ENCODE assay signal across 19 cellular contexts in genomic region chr16:8953064-8953463, GRCh38. TPM values are rescaled to one million over a fixed set of nuclear protein-coding genes. Genes with fewer than 3 reads are reported as not detected.
DNase-seq lines count a peak whose midpoint lies in the region; ATAC-seq and TF ChIP-seq lines count a peak whose summit lies in the region.
"Had no signal": no experiment of that assay in that cellular context is flagged by ENCODE, and none has a peak within 500 bp of the region (broad histone marks: within the 10 kb centered on the region; RNA-seq: fewer than 3 reads in every experiment).

No MANE protein-coding gene starts in this region.

- no peaks in the 10 kb centered on the region for H3K36me3 Mint-ChIP-seq in CD8-positive, alpha-beta T cell
- H3K36me3 Mint-ChIP-seq in activated naive CD8-positive, alpha-beta T cell treated with anti-CD3 and anti-CD28 coated beads, Interleukin-2, amount 10 ng/mL, durations not matched to agents 7 days and 5 days = peaks cover 3% of the 10 kb centered on the region
- no peaks in the 10 kb centered on the region for H3K36me3 Mint-ChIP-seq in natural killer cell treated with Interleukin-12 subunit alpha and Interleukin-12 subunit beta and Interleukin-15 and Interleukin-18, amount 100 ng/mL, for 72 hours

- no peaks in the 10 kb centered on the region for H3K36me3 ChIP-seq in CD8-positive, alpha-beta T cell (ENCODE audit: insufficient read depth, low read length)
- H3K36me3 ChIP-seq in HUES64 (ENCODE audit: insufficient read depth, low read length) = no peaks in the 10 kb centered on the region
- H3K36me3 ChIP-seq: sigmoid colon, thyroid gland had no signal

- TF ChIP-seq CTCF in CD8-positive, alpha-beta T cell (IDR thresholded peaks at IDR 0.05) = no peak

- H3K9ac ChIP-seq in HUES64 (ENCODE audit: low read depth, low read length) = peak overlapping the region; percentile 22; the same call in 1 of the 2 replicates
- H3K9ac ChIP-seq: SK-N-SH had no signal

- peaks cover 85% of the 10 kb centered on the region for H3K4me1 Mint-ChIP-seq in CD8-positive, alpha-beta T cell (ENCODE audit: low read depth)
- peaks cover 61% of the 10 kb centered on the region for H3K4me1 Mint-ChIP-seq in activated naive CD8-positive, alpha-beta T cell treated with anti-CD3 and anti-CD28 coated beads, Interleukin-2, amount 10 ng/mL, durations not matched to agents 7 days and 5 days
- H3K4me1 Mint-ChIP-seq in natural killer cell treated with Interleukin-12 subunit alpha and Interleukin-12 subunit beta and Interleukin-15 and Interleukin-18, amount 100 ng/mL, for 72 hours (ENCODE audit: low read depth in 2 of 2) = peaks cover 60 to 77% of the 10 kb centered on the region in 2 donors

- peak overlapping the region; percentile 66 for H3K4me3 Mint-ChIP-seq in CD8-positive, alpha-beta T cell
- H3K4me3 Mint-ChIP-seq in activated naive CD8-positive, alpha-beta T cell treated with anti-CD3 and anti-CD28 coated beads, Interleukin-2, amount 10 ng/mL, durations not matched to agents 7 days and 5 days = peak overlapping the region; percentile 9
- peak overlapping the region; percentile 47 for H3K4me3 Mint-ChIP-seq in natural killer cell treated with Interleukin-12 subunit alpha and Interleukin-12 subunit beta and Interleukin-15 and Interleukin-18, amount 100 ng/mL, for 72 hours

- no peak for ATAC-seq in CD8-positive, alpha-beta T cell
- ATAC-seq in activated naive CD8-positive, alpha-beta T cell treated with anti-CD3 and anti-CD28 coated beads, Interleukin-2, amount 10 ng/mL, durations not matched to agents 7 days and 5 days (ENCODE audit: low read depth) = no peak
- ATAC-seq in natural killer cell treated with Interleukin-12 subunit alpha and Interleukin-12 subunit beta and Interleukin-15 and Interleukin-18, amount 100 ng/mL, for 72 hours = no peak
- ATAC-seq in GM21529 (IDR thresholded peaks at IDR 0.05; ENCODE audit: unreplicated experiment) = no peak
- ATAC-seq in HG03457 (IDR thresholded peaks at IDR 0.05; ENCODE audit: unreplicated experiment) = no peak
- ATAC-seq: K562 had no signal

- no peak overlapping the region for H3K4me3 ChIP-seq in CD8-positive, alpha-beta T cell (ENCODE audit: low read depth, low read length)
- H3K4me3 ChIP-seq in HUES64 (ENCODE audit: low read length) = no peak overlapping the region
- H3K4me3 ChIP-seq: K562, sigmoid colon, thyroid gland had no signal

- H3K27ac Mint-ChIP-seq in CD8-positive, alpha-beta T cell = peak overlapping the region; percentile 13
- H3K27ac Mint-ChIP-seq in activated naive CD8-positive, alpha-beta T cell treated with anti-CD3 and anti-CD28 coated beads, Interleukin-2, amount 10 ng/mL, durations not matched to agents 7 days and 5 days = no peak overlapping the region
- H3K27ac Mint-ChIP-seq in natural killer cell treated with Interleukin-12 subunit alpha and Interleukin-12 subunit beta and Interleukin-15 and Interleukin-18, amount 100 ng/mL, for 72 hours = no peak overlapping the region

- H3K9me3 ChIP-seq in CD8-positive, alpha-beta T cell (ENCODE audit: low read length) = no peaks in the 10 kb centered on the region
- H3K9me3 ChIP-seq in HUES64 (ENCODE audit: insufficient read depth, low read depth, low read length) = no peaks in the 10 kb centered on the region
- H3K9me3 ChIP-seq: sigmoid colon, SK-N-SH, thyroid gland had no signal

- POLR2A ChIA-PET in CD8-positive, alpha-beta T cell (lab: Charles Lee) = no interaction called here
- POLR2A ChIA-PET in activated naive CD8-positive, alpha-beta T cell treated with anti-CD3 and anti-CD28 coated beads, Interleukin-2, amount 10 ng/mL, durations not matched to agents 7 days and 5 days (lab: Charles Lee) = no interaction called here

- no peaks in the 10 kb centered on the region for H3K9me3 Mint-ChIP-seq in CD8-positive, alpha-beta T cell
- no peaks in the 10 kb centered on the region for H3K9me3 Mint-ChIP-seq in activated naive CD8-positive, alpha-beta T cell treated with anti-CD3 and anti-CD28 coated beads, Interleukin-2, amount 10 ng/mL, durations not matched to agents 7 days and 5 days
- H3K9me3 Mint-ChIP-seq in natural killer cell treated with Interleukin-12 subunit alpha and Interleukin-12 subunit beta and Interleukin-15 and Interleukin-18, amount 100 ng/mL, for 72 hours = no peaks in the 10 kb centered on the region

- no peaks in the 10 kb centered on the region for H3K27me3 Mint-ChIP-seq in CD8-positive, alpha-beta T cell (ENCODE audit: low read depth)
- H3K27me3 Mint-ChIP-seq in activated naive CD8-positive, alpha-beta T cell treated with anti-CD3 and anti-CD28 coated beads, Interleukin-2, amount 10 ng/mL, durations not matched to agents 7 days and 5 days = no peaks in the 10 kb centered on the region
- H3K27me3 Mint-ChIP-seq in natural killer cell treated with Interleukin-12 subunit alpha and Interleukin-12 subunit beta and Interleukin-15 and Interleukin-18, amount 100 ng/mL, for 72 hours = no peaks in the 10 kb centered on the region

- peaks cover 83% of the 10 kb centered on the region for H3K4me1 ChIP-seq in CD8-positive, alpha-beta T cell (ENCODE audit: insufficient read depth, low read length)
- H3K4me1 ChIP-seq in HUES64 (ENCODE audit: insufficient read depth, low read length) = peaks cover 39% of the 10 kb centered on the region

- H3K27ac ChIP-seq in CD8-positive, alpha-beta T cell (ENCODE audit: low read depth, low read length) = no peak overlapping the region
- H3K27ac ChIP-seq in HUES64 (ENCODE audit: low read depth, low read length) = no peak overlapping the region
- H3K27ac ChIP-seq: sigmoid colon, thyroid gland had no signal

- 83% methylated on average over 11 of the region's 11 CpGs for WGBS in HUES64

- no peaks in the 10 kb centered on the region for H3K27me3 ChIP-seq in CD8-positive, alpha-beta T cell (ENCODE audit: insufficient read depth, low read length)
- no peaks in the 10 kb centered on the region for H3K27me3 ChIP-seq in HUES64 (ENCODE audit: insufficient read depth, low read length)
- H3K27me3 ChIP-seq: sigmoid colon, thyroid gland had no signal

- intact Hi-C loops in CD8-positive, alpha-beta T cell (cut with DNase I, micrococcal nuclease) = no loop called here

- DNase-seq in CD8-positive, alpha-beta T cell = no peak
- DNase-seq in activated naive CD8-positive, alpha-beta T cell treated with anti-CD3 and anti-CD28 coated beads, Interleukin-2, amount 10 ng/mL, durations not matched to agents 7 days and 5 days = no peak
- no peak for DNase-seq in natural killer cell treated with Interleukin-12 subunit alpha and Interleukin-12 subunit beta and Interleukin-15 and Interleukin-18, amount 100 ng/mL, for 72 hours (ENCODE audit: low spot score)
- no peak for DNase-seq in HUDEP-2 (lab: John Stamatoyannopoulos, UW; ENCODE audit: unreplicated experiment in 76 of 76)
- no peak for DNase-seq in stimulated activated CD8-positive, alpha-beta memory T cell treated with anti-CD3 and anti-CD28 coated beads, Interleukin-4, amount 100 ng/mL, for 48 hours
- DNase-seq: activated gamma-delta T cell treated with Interleukin-2 at 50 U/mL for 16 hours; AML-193; DMS153; kidney; NCI-H1105; NCI-H748 treated with DMSO at 0.1 percent for 48 hours; SK-N-SH; stimulated activated CD4-positive, alpha-beta T cell treated with anti-CD3 and anti-CD28 coated beads, Interleukin-2, amount 100 ng/mL, for 24 hours; thyroid gland had no signal

- CTCF ChIA-PET in CD8-positive, alpha-beta T cell (lab: Charles Lee) = interaction anchor here (1.9 kb wide), 1 partner anchor 17 kb away, joined by 5 read pairs; no protein-coding TSS in a partner anchor

RNA-seq across cellular contexts. Expression of gene USP7, which starts 10.6 kb away (rescaled TPM):
- total RNA-seq in CD8-positive, alpha-beta T cell = 100 to 1,000 TPM; 301 to 317 TPM
- polyA plus RNA-seq in HUES64 (2013, experiment 1 of 2) = 88.7 TPM
- polyA plus RNA-seq in HUES64 (2013, experiment 2 of 2) = 83.4 TPM
- 100 to 1,000 TPM; 153 to 162 TPM for total RNA-seq in activated naive CD8-positive, alpha-beta T cell treated with anti-CD3 and anti-CD28 coated beads, Interleukin-2, amount 10 ng/mL, durations not matched to agents 7 days and 5 days
- total RNA-seq in natural killer cell treated with Interleukin-12 subunit alpha and Interleukin-12 subunit beta and Interleukin-15 and Interleukin-18, amount 100 ng/mL, for 72 hours = 100 to 1,000 TPM; 161 to 180 TPM

Comparison
In these comparisons a context has a peak if more than half of its experiments do, and no peak if none do; other contexts are left out.
1. H3K4me3 Mint-ChIP-seq: peak in every context shown above with its lines; median percentile 66 in CD8-positive, alpha-beta T cell; 47 in natural killer cell treated with Interleukin-12 subunit alpha and Interleukin-12 subunit beta and Interleukin-15 and Interleukin-18, amount 100 ng/mL, for 72 hours; 9 in activated naive CD8-positive, alpha-beta T cell treated with anti-CD3 and anti-CD28 coated beads, Interleukin-2, amount 10 ng/mL, durations not matched to agents 7 days and 5 days.